30 cellular contexts compared by ENCODE assay signal in the genomic region with DNA sequence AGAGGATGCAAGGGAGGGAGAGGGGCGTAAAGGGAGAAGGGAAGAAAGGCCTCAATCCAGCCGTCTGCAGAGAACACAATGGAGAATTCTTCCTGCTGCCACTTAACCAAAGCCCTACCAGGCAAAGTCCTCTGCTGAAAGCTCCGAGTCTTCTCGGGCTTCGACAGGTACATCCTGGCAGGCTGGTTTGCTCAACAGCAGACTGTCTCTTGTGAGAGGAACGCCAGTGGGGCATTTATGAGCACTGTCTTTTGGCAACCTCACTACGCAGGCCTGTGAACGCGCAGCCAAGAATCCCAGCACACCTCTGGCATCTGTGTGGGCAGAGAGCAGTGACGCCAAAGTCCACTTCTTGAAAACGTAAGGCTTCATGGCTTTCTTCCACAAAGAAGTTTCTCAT.
"Had no signal": no experiment of that assay in that cellular context is flagged by ENCODE, and none has a peak within 500 bp of the region (broad histone marks: within the 10 kb centered on the region; RNA-seq: fewer than 3 reads in every experiment).

No MANE protein-coding gene starts in this region.

- H3K9me3 ChIP-seq: adrenal gland, body of pancreas, esophagus muscularis mucosa, gastrocnemius medialis had no signal

- H3K27ac ChIP-seq: adrenal gland, body of pancreas, esophagus muscularis mucosa, foreskin keratinocyte, gastrocnemius medialis had no signal

- DNase-seq: activated CD4-positive, alpha-beta memory T cell treated with anti-CD3 and anti-CD28 coated beads for 36 hours; activated CD4-positive, alpha-beta T cell treated with anti-CD3 and anti-CD28 coated beads for 36 hours; activated CD4-positive, alpha-beta T cell treated with anti-CD3 and anti-CD28 coated beads, Interleukin-2, amount 10 ng/mL, durations not matched to agents 24 days and 14 days; activated CD4-positive, CD25-positive, alpha-beta regulatory T cell; activated CD4-positive, CD25-positive, alpha-beta regulatory T cell treated with anti-CD3 and anti-CD28 coated beads, Interleukin-2, amount 50 U/mL, for 72 hours; activated CD8-positive, alpha-beta memory T cell treated with anti-CD3 and anti-CD28 coated beads, Interleukin-2, amount 10 ng/mL, durations not matched to agents 7 days and 5 days; activated CD8-positive, alpha-beta memory T cell treated with anti-CD3 and anti-CD28 coated beads, Interleukin-2, amount 50 U/mL, for 4 hours; activated CD8-positive, alpha-beta T cell treated with anti-CD3 and anti-CD28 coated beads, Interleukin-2, amount 10 ng/mL, durations not matched to agents 7 days and 5 days; activated effector memory CD4-positive, alpha-beta T cell treated with anti-CD3 and anti-CD28 coated beads, Interleukin-2, amount 50 U/mL, for 16 hours; activated naive CD4-positive, alpha-beta T cell treated with anti-CD3 and anti-CD28 coated beads for 36 hours; activated naive CD8-positive, alpha-beta T cell treated with anti-CD3 and anti-CD28 coated beads for 36 hours; activated naive CD8-positive, alpha-beta T cell treated with anti-CD3 and anti-CD28 coated beads, Interleukin-2, amount 50 U/mL, for 24 hours; activated T-cell treated with anti-CD3 and anti-CD28 coated beads, Interleukin-2, amount 50 U/mL, for 1 hour; activated T-cell treated with anti-CD3 and anti-CD28 coated beads, Interleukin-2, amount 50 U/mL, for 48 hours; adrenal gland; amygdala; aorta; body of pancreas; caudate nucleus; cortex of kidney; dermis blood vessel endothelial cell; effector CD4-positive, alpha-beta T cell; effector memory CD8-positive, alpha-beta T cell; erythroblast; gastrocnemius medialis; T-helper 1 cell; T-helper 17 cell; T1000 had no signal

- H3K4me3 ChIP-seq: adrenal gland, body of pancreas, esophagus muscularis mucosa, gastrocnemius medialis had no signal

- ATAC-seq: activated CD4-positive, alpha-beta T cell treated with anti-CD3 and anti-CD28 coated beads for 36 hours; activated CD8-positive, alpha-beta memory T cell treated with anti-CD3 and anti-CD28 coated beads, Interleukin-2, amount 10 ng/mL, durations not matched to agents 7 days and 5 days; activated CD8-positive, alpha-beta T cell treated with anti-CD3 and anti-CD28 coated beads, Interleukin-2, amount 10 ng/mL, durations not matched to agents 7 days and 5 days; activated naive CD8-positive, alpha-beta T cell treated with anti-CD3 and anti-CD28 coated beads, Interleukin-2, amount 50 U/mL, for 24 hours; body of pancreas; effector memory CD8-positive, alpha-beta T cell; foreskin keratinocyte; gastrocnemius medialis; T-helper 17 cell had no signal

- H3K36me3 ChIP-seq: adrenal gland, esophagus muscularis mucosa, gastrocnemius medialis had no signal

- H3K27me3 ChIP-seq: adrenal gland, body of pancreas, esophagus muscularis mucosa, foreskin keratinocyte, gastrocnemius medialis had no signal

- H3K4me1 ChIP-seq: adrenal gland, body of pancreas, esophagus muscularis mucosa, foreskin keratinocyte, gastrocnemius medialis had no signal
